In genomic region chr11:77559686-77560425, GRCh38 we compare ENCODE assay signal across 11 cellular contexts. TPM values are rescaled to one million over a fixed set of nuclear protein-coding genes. Genes with fewer than 3 reads are reported as not detected.
DNase-seq lines count a peak whose midpoint lies in the region; ATAC-seq and TF ChIP-seq lines count a peak whose summit lies in the region.
"Had no signal": no experiment of that assay in that cellular context is flagged by ENCODE, and none has a peak within 500 bp of the region (broad histone marks: within the 10 kb centered on the region; RNA-seq: fewer than 3 reads in every experiment).

No MANE protein-coding gene starts in this region.

- POLR2A ChIA-PET in Panc1 (lab: Charles Lee), result no interaction called here

- no peaks in the 10 kb centered on the region for H4K20me1 ChIP-seq in GM23248 (ENCODE audit: insufficient read depth)

- H3K9ac ChIP-seq in GM23248, result 0 out of 2 replicates have a peak overlapping the region, but pooled peaks have one; percentile 2

- H3K4me2 ChIP-seq in GM23248 (ENCODE audit: unreplicated experiment), result no peak overlapping the region

- H3K27me3 ChIP-seq in GM23248 (replicated peaks; ENCODE audit: insufficient read depth), result no peaks in the 10 kb centered on the region
- H3K27me3 ChIP-seq in Panc1 (ENCODE audit: control insufficient read depth, insufficient read depth, low read length), result no peaks in the 10 kb centered on the region
- H3K27me3 ChIP-seq: tibial artery had no signal

- intact Hi-C loops in Panc1 (cut with micrococcal nuclease; ENCODE audit: unreplicated experiment), result no loop called here

- H3K9me3 ChIP-seq in GM23248 (ENCODE audit: low read depth), result no peaks in the 10 kb centered on the region
- H3K9me3 ChIP-seq in Panc1 (ENCODE audit: control insufficient read depth, insufficient read depth, low read depth, low read length), result peaks cover 3% of the 10 kb centered on the region; the same call in 1 of the 2 replicates
- H3K9me3 ChIP-seq: tibial artery had no signal

- H3K9me2 ChIP-seq in GM23248 (ENCODE audit: insufficient read depth), result no peaks in the 10 kb centered on the region

- no peaks in the 10 kb centered on the region for H3K4me1 Mint-ChIP-seq in osteocyte (ENCODE audit: unreplicated experiment)
- H3K4me1 Mint-ChIP-seq in activated T-cell treated with anti-CD3 and anti-CD28 coated beads, Interleukin-2, amount 50 U/mL, for 24 hours (ENCODE audit: low read depth), result no peaks in the 10 kb centered on the region

- H3K79me2 ChIP-seq in GM23248 (ENCODE audit: insufficient read depth), result no peaks in the 10 kb centered on the region

- peak overlapping the region; percentile 61 for H3K27ac ChIP-seq in GM23248
- H3K27ac ChIP-seq in Panc1 (ENCODE audit: low read length), result no peak overlapping the region
- H3K27ac ChIP-seq: tibial artery had no signal

- H3K9me3 Mint-ChIP-seq in osteocyte (ENCODE audit: unreplicated experiment), result peaks cover under 1% of the 10 kb centered on the region
- no peaks in the 10 kb centered on the region for H3K9me3 Mint-ChIP-seq in activated T-cell treated with anti-CD3 and anti-CD28 coated beads, Interleukin-2, amount 50 U/mL, for 24 hours

- H3K36me3 ChIP-seq in GM23248 (ENCODE audit: low read depth) (no peaks in the 10 kb centered on the region), Panc1 (ENCODE audit: control insufficient read depth, insufficient read depth, low read length) (no peaks in the 10 kb centered on the region)
- H3K36me3 ChIP-seq: tibial artery had no signal

- DNase-seq in GM23248 (peak; percentile 89), Panc1 (ENCODE audit: low read depth, low spot score) (peak; percentile 79), epithelial cell of proximal tubule (ENCODE audit: low read depth) (peak; percentile 77), osteocyte (ENCODE audit: extremely low spot score, unreplicated experiment) (peak; percentile 49)
- no peak for DNase-seq in stimulated activated CD4-positive, alpha-beta T cell treated with anti-CD3 and anti-CD28 coated beads, Interleukin-2, amount 100 ng/mL, for 48 hours
- DNase-seq in activated T-cell treated with anti-CD3 and anti-CD28 coated beads, Interleukin-2, amount 50 U/mL, for 24 hours, result no peak
- no peak for DNase-seq in activated CD4-positive, alpha-beta T cell treated with anti-CD3 and anti-CD28 coated beads, Interleukin-2, amount 50 U/mL, for 1 hour
- DNase-seq: activated CD4-positive, alpha-beta T cell treated with anti-CD3 and anti-CD28 coated beads, Interleukin-2, amount 50 U/mL, for 4 hours; posterior cingulate gyrus; tibial artery had no signal

- no peak overlapping the region for H3K27ac Mint-ChIP-seq in osteocyte (ENCODE audit: unreplicated experiment)
- H3K27ac Mint-ChIP-seq in activated T-cell treated with anti-CD3 and anti-CD28 coated beads, Interleukin-2, amount 50 U/mL, for 24 hours, result no peak overlapping the region

- H3K4me3 ChIP-seq in GM23248 (no peak overlapping the region), Panc1 (ENCODE audit: low read depth in 2 of 2, low read length in 2 of 2) (no peak overlapping the region), epithelial cell of proximal tubule (ENCODE audit: low read depth, low read length) (no peak overlapping the region)
- H3K4me3 ChIP-seq: tibial artery had no signal

- 46 to 47% methylated on average over 6 of the region's 6 CpGs for WGBS in GM23248 (ENCODE audit: low coverage in 1 of 2, low lambda C conversion rate in 2 of 2, missing lambda C conversion rate in 2 of 2), 2 experiments

- CTCF ChIA-PET in Panc1 (lab: Charles Lee), result interaction anchor here (0.7 kb wide), 1 partner anchor 148 kb away, joined by 3 read pairs; no protein-coding TSS in a partner anchor

- H3F3A ChIP-seq in GM23248 (ENCODE audit: insufficient read depth), result peaks cover 20% of the 10 kb centered on the region

- H3K27me3 Mint-ChIP-seq in osteocyte (ENCODE audit: unreplicated experiment), result peaks cover under 1% of the 10 kb centered on the region
- no peaks in the 10 kb centered on the region for H3K27me3 Mint-ChIP-seq in activated T-cell treated with anti-CD3 and anti-CD28 coated beads, Interleukin-2, amount 50 U/mL, for 24 hours

- H3K36me3 Mint-ChIP-seq in osteocyte (ENCODE audit: unreplicated experiment), result no peaks in the 10 kb centered on the region
- H3K36me3 Mint-ChIP-seq in activated T-cell treated with anti-CD3 and anti-CD28 coated beads, Interleukin-2, amount 50 U/mL, for 24 hours (ENCODE audit: low read depth), result no peaks in the 10 kb centered on the region

- in situ Hi-C loops in GM23248 (cut with MboI), result loop anchor here (10.0 kb wide), 2 partner anchors 375 to 435 kb away; partner anchors contain the start of gene MYO7A
- in situ Hi-C loops in Panc1 (cut with HindIII; ENCODE audit: low pct_unique_long_range_greater_than_20kb, low sequenced_read_pairs), result no loop called here

- H3K4me3 Mint-ChIP-seq in osteocyte (ENCODE audit: unreplicated experiment), result no peak overlapping the region
- H3K4me3 Mint-ChIP-seq in activated T-cell treated with anti-CD3 and anti-CD28 coated beads, Interleukin-2, amount 50 U/mL, for 24 hours, result no peak overlapping the region

- BruUV-seq in Panc1 (replicated peaks; lab: Mats Ljungman, UMichigan), result no TSS peak

- peaks cover 17% of the 10 kb centered on the region for H3K4me1 ChIP-seq in GM23248 (ENCODE audit: insufficient read depth)
- no peaks in the 10 kb centered on the region for H3K4me1 ChIP-seq in Panc1 (ENCODE audit: control insufficient read depth, insufficient read depth, low read length)
- H3K4me1 ChIP-seq: tibial artery had no signal

- no peak; the same call in 1 of the 2 replicates for ATAC-seq in Panc1
- ATAC-seq in GM19467 (IDR thresholded peaks at IDR 0.05; ENCODE audit: unreplicated experiment), result no peak

- TF ChIP-seq CTCF in Panc1 (IDR thresholded peaks at IDR 0.05) (no peak), epithelial cell of proximal tubule (conservative IDR thresholded peaks at IDR 0.05; ENCODE audit: low read depth, low read length) (no peak), osteocyte (IDR thresholded peaks at IDR 0.05) (no peak)

- no peak overlapping the region for H2AFZ ChIP-seq in GM23248

RNA-seq across cellular contexts. Expression of gene AQP11, which starts 29.9 kb away (rescaled TPM):
- total RNA-seq in GM23248 (2014; rRNA removed; shearing (Covaris generic)), result 0.43 and 2.9 TPM in 2 replicates
- polyA plus RNA-seq in GM23248 (2016; fragmentation: Nextera tagmentation; extraction: Ambion mirVana), result 0.80 and 1.1 TPM in 2 replicates
- total RNA-seq in Panc1 (2021; ENCODE audit: unreplicated experiment), result 2.3 TPM
- 1.8 TPM for polyA plus RNA-seq in Panc1 (2012; ENCODE audit: insufficient read length)
- 0.58 and 1.0 TPM in 2 replicates for total RNA-seq in epithelial cell of proximal tubule
- total RNA-seq in osteocyte, result 0.76 and 0.91 TPM in 2 replicates

Comparison
In these comparisons a context has a peak if more than half of its experiments do, and no peak if none do; other contexts are left out.
1. DNase-seq: peak in GM23248 (single experiment), Panc1 (single experiment), epithelial cell of proximal tubule (single experiment) and osteocyte (single experiment); none in stimulated activated CD4-positive, alpha-beta T cell treated with anti-CD3 and anti-CD28 coated beads, Interleukin-2, amount 100 ng/mL, for 48 hours (0 of 2), activated T-cell treated with anti-CD3 and anti-CD28 coated beads, Interleukin-2, amount 50 U/mL, for 24 hours (single experiment) and activated CD4-positive, alpha-beta T cell treated with anti-CD3 and anti-CD28 coated beads, Interleukin-2, amount 50 U/mL, for 1 hour (single experiment).